In the genomic region with DNA sequence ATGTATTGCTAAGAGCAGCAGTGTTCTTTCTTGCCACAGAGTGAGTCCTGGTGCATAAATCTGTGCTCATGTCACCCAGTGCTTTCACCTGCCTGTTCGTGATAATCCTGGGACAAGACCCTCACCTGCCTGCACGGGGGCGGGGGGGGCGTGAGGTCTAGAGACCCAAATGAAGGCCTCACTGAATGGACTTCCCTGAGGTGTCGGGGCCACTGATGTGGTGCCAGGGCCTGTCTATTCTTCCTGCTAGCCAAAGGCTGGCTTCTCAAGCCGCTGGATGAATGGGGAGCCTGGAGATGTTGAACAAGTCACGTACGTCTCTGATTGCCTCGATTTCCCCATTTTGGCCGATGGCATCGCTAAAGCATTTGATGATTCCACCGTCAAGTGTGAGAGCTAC, we compare ENCODE assay signal across 24 cellular contexts.
A peak's percentile ranks its signal among the peaks of the same experiment; 100 is the strongest.
DNase-seq lines count a peak whose midpoint lies in the region; ATAC-seq and TF ChIP-seq lines count a peak whose summit lies in the region.
"Had no signal": no experiment of that assay in that cellular context is flagged by ENCODE, and none has a peak within 500 bp of the region (broad histone marks: within the 10 kb centered on the region; RNA-seq: fewer than 3 reads in every experiment).

No MANE protein-coding gene starts in this region.

- H3K4me1 ChIP-seq in PC-9 (replicated peaks; ENCODE audit: insufficient read depth) (peaks cover 68% of the 10 kb centered on the region), hepatocyte (ENCODE audit: insufficient read depth) (peaks cover 56% of the 10 kb centered on the region), psoas muscle (peaks cover 34% of the 10 kb centered on the region), GM23248 (ENCODE audit: insufficient read depth) (peaks cover 30% of the 10 kb centered on the region)

- CTCF ChIA-PET in CD4-positive, alpha-beta T cell (lab: Charles Lee): no interaction called here
- CTCF ChIA-PET in PC-9 (lab: Charles Lee): interaction anchor here (0.6 to 0.7 kb wide), 3 partner anchors 17 to 277 kb away, joined by 3 to 12 read pairs (median 3); no protein-coding TSS in a partner anchor

- no peak for TF ChIP-seq CTCF in CD4-positive, alpha-beta T cell (IDR thresholded peaks at IDR 0.05)
- TF ChIP-seq CTCF in PC-9 (conservative IDR thresholded peaks at IDR 0.05) (no peak), hepatocyte (IDR thresholded peaks at IDR 0.05; ENCODE audit: poor library complexity) (no peak), psoas muscle (IDR thresholded peaks at IDR 0.05) (no peak)

- H3K9ac ChIP-seq in GM23248: no peak overlapping the region

- H3K27ac ChIP-seq in CD4-positive, alpha-beta T cell (ENCODE audit: low read depth, low read length): no peak overlapping the region
- no peak overlapping the region for H3K27ac ChIP-seq in PC-9
- H3K27ac ChIP-seq in hepatocyte: peak overlapping the region; percentile 96
- peak overlapping the region; percentile 94 for H3K27ac ChIP-seq in psoas muscle
- no peak overlapping the region for H3K27ac ChIP-seq in GM23248
- H3K27ac ChIP-seq: colonic mucosa, pancreas, SJCRH30, WERI-Rb-1 had no signal

- peaks cover 88% of the 10 kb centered on the region for H3K4me1 Mint-ChIP-seq in CD4-positive, alpha-beta T cell (ENCODE audit: low read depth)

- H3F3A ChIP-seq in PC-9 (ENCODE audit: insufficient read depth, low read depth) (peaks cover 38% of the 10 kb centered on the region), GM23248 (ENCODE audit: insufficient read depth) (peaks cover 20% of the 10 kb centered on the region)

- peak overlapping the region; percentile 83 for H3K27ac Mint-ChIP-seq in CD4-positive, alpha-beta T cell
- H3K27ac Mint-ChIP-seq: activated naive CD8-positive, alpha-beta T cell treated with anti-CD3 and anti-CD28 coated beads, Interleukin-2, amount 10 ng/mL, durations not matched to agents 7 days and 5 days; activated T-cell treated with anti-CD3 and anti-CD28 coated beads, Interleukin-2, amount 50 U/mL, for 24 hours; H9; immature natural killer cell; stimulated activated naive B cell treated with anti-CD40 and anti-IgM and Interleukin-4, amounts not matched to agents 10 μg/mL and 1 μg/mL and 100 μg/mL, for 72 hours had no signal

- no TSS peak for BruUV-seq in PC-9 (replicated peaks; lab: Mats Ljungman, UMichigan)

- H3K4me3 ChIP-seq in PC-9 (no peak overlapping the region), hepatocyte (no peak overlapping the region), psoas muscle (no peak overlapping the region), GM23248 (no peak overlapping the region)
- H3K4me3 ChIP-seq: colonic mucosa, pancreas, SJCRH30, tibial nerve had no signal

- WGBS in hepatocyte (ENCODE audit: low lambda C conversion rate, missing lambda C conversion rate): 97% methylated on average over 12 of the region's 12 CpGs
- 86 to 91% (median 88%) methylated on average over 12 of the region's 12 CpGs for WGBS in psoas muscle, 3 donors
- 97 to 99% methylated on average over 11 to 12 of the region's 12 CpGs for WGBS in GM23248 (ENCODE audit: low coverage in 1 of 2, low lambda C conversion rate in 2 of 2, missing lambda C conversion rate in 2 of 2), 2 experiments

- ATAC-seq in CD4-positive, alpha-beta T cell (ENCODE audit: poor library complexity): no peak
- ATAC-seq in psoas muscle (no peak), HG03097 (IDR thresholded peaks at IDR 0.05; ENCODE audit: low FRiP score, unreplicated experiment) (no peak)
- ATAC-seq: activated CD8-positive, alpha-beta T cell treated with anti-CD3 and anti-CD28 coated beads for 36 hours; pancreas; stimulated activated naive B cell treated with anti-CD40 and anti-IgM and Interleukin-4, amounts not matched to agents 10 μg/mL and 1 μg/mL and 100 μg/mL, for 72 hours had no signal

- H3K9me2 ChIP-seq in PC-9 (ENCODE audit: insufficient read depth): no peaks in the 10 kb centered on the region
- H3K9me2 ChIP-seq in hepatocyte (replicated peaks; ENCODE audit: insufficient read depth): no peaks in the 10 kb centered on the region
- no peaks in the 10 kb centered on the region for H3K9me2 ChIP-seq in GM23248 (ENCODE audit: insufficient read depth)

- H3K36me3 Mint-ChIP-seq in CD4-positive, alpha-beta T cell (ENCODE audit: low read depth): no peaks in the 10 kb centered on the region
- H3K36me3 Mint-ChIP-seq: immature natural killer cell; stimulated activated naive B cell treated with anti-CD40 and anti-IgM and Interleukin-4, amounts not matched to agents 10 μg/mL and 1 μg/mL and 100 μg/mL, for 72 hours had no signal

- no peaks in the 10 kb centered on the region for H3K27me3 ChIP-seq in CD4-positive, alpha-beta T cell (ENCODE audit: control insufficient read depth, insufficient read depth, low read length)
- H3K27me3 ChIP-seq in PC-9 (ENCODE audit: insufficient read depth, low read depth) (no peaks in the 10 kb centered on the region), hepatocyte (no peaks in the 10 kb centered on the region), psoas muscle (ENCODE audit: insufficient read depth in 3 of 3, low read length in 2 of 3) (no peaks in the 10 kb centered on the region), GM23248 (replicated peaks; ENCODE audit: insufficient read depth) (no peaks in the 10 kb centered on the region)
- H3K27me3 ChIP-seq: colonic mucosa, pancreas, SJCRH30, tibial nerve had no signal

- H3K79me2 ChIP-seq in PC-9 (ENCODE audit: low read depth): no peaks in the 10 kb centered on the region
- no peaks in the 10 kb centered on the region for H3K79me2 ChIP-seq in hepatocyte
- no peaks in the 10 kb centered on the region for H3K79me2 ChIP-seq in GM23248 (ENCODE audit: insufficient read depth)

- no peaks in the 10 kb centered on the region for H3K27me3 Mint-ChIP-seq in CD4-positive, alpha-beta T cell
- H3K27me3 Mint-ChIP-seq: activated CD8-positive, alpha-beta T cell treated with anti-CD3 and anti-CD28 coated beads for 36 hours; activated naive CD8-positive, alpha-beta T cell treated with anti-CD3 and anti-CD28 coated beads, Interleukin-2, amount 10 ng/mL, durations not matched to agents 7 days and 5 days; activated T-cell treated with anti-CD3 and anti-CD28 coated beads, Interleukin-2, amount 50 U/mL, for 24 hours; stimulated activated naive B cell treated with anti-CD40 and anti-IgM and Interleukin-4, amounts not matched to agents 10 μg/mL and 1 μg/mL and 100 μg/mL, for 72 hours had no signal

- DNase-seq in CD4-positive, alpha-beta T cell: no peak
- DNase-seq in PC-9 (no peak), hepatocyte (ENCODE audit: low spot score) (no peak), psoas muscle (no peak), mucosa of gallbladder (ENCODE audit: low spot score) (no peak), middle frontal gyrus (ENCODE audit: extremely low spot score, low spot score) (no peak), GM23248 (no peak)
- DNase-seq: activated CD8-positive, alpha-beta T cell treated with anti-CD3 and anti-CD28 coated beads for 36 hours; activated naive CD8-positive, alpha-beta T cell treated with anti-CD3 and anti-CD28 coated beads, Interleukin-2, amount 10 ng/mL, durations not matched to agents 7 days and 5 days; activated T-cell treated with anti-CD3 and anti-CD28 coated beads, Interleukin-2, amount 50 U/mL, for 24 hours; colonic mucosa; DMS53; H9; immature natural killer cell; NCI-H1092 treated with DMSO at 0.1 percent for 48 hours; NCI-H2029 treated with DMSO at 0.1 percent for 48 hours; NCI-H345; pancreas; SJCRH30; stimulated activated CD4-positive, alpha-beta T cell treated with anti-CD3 and anti-CD28 coated beads, Interleukin-2, amount 100 ng/mL, for 24 hours; stimulated activated naive B cell treated with anti-CD40 and anti-IgM and Interleukin-4, amounts not matched to agents 10 μg/mL and 1 μg/mL and 100 μg/mL, for 72 hours; WERI-Rb-1 had no signal

- H2AFZ ChIP-seq in PC-9: no peak overlapping the region
- no peak overlapping the region for H2AFZ ChIP-seq in hepatocyte
- no peak overlapping the region for H2AFZ ChIP-seq in GM23248

- POLR2A ChIA-PET in CD4-positive, alpha-beta T cell (lab: Charles Lee): interaction anchor here (1.1 kb wide), 1 partner anchor 117 kb away, joined by 3 read pairs; no protein-coding TSS in a partner anchor
- POLR2A ChIA-PET in PC-9 (lab: Charles Lee; ENCODE audit: unreplicated experiment): no interaction called here

- H3K9me3 Mint-ChIP-seq in CD4-positive, alpha-beta T cell: no peaks in the 10 kb centered on the region
- H3K9me3 Mint-ChIP-seq: activated CD8-positive, alpha-beta T cell treated with anti-CD3 and anti-CD28 coated beads for 36 hours; activated naive CD8-positive, alpha-beta T cell treated with anti-CD3 and anti-CD28 coated beads, Interleukin-2, amount 10 ng/mL, durations not matched to agents 7 days and 5 days; activated T-cell treated with anti-CD3 and anti-CD28 coated beads, Interleukin-2, amount 50 U/mL, for 24 hours; H9; immature natural killer cell; stimulated activated naive B cell treated with anti-CD40 and anti-IgM and Interleukin-4, amounts not matched to agents 10 μg/mL and 1 μg/mL and 100 μg/mL, for 72 hours had no signal

- intact Hi-C loops in CD4-positive, alpha-beta T cell (cut with DNase I, micrococcal nuclease): loop anchor here in 1 of 2 experiments (10.0 kb wide), 1 partner anchor 196 kb away; no protein-coding TSS in a partner anchor
- intact Hi-C loops in PC-9 (cut with micrococcal nuclease; ENCODE audit: unreplicated experiment) (no loop called here), psoas muscle (cut with DNase I) (loop anchor here (2.0 to 10.0 kb wide), 5 partner anchors 24 to 346 kb away; no protein-coding TSS in a partner anchor)

- H3K36me3 ChIP-seq in PC-9 (ENCODE audit: low read depth): no peaks in the 10 kb centered on the region
- no peaks in the 10 kb centered on the region for H3K36me3 ChIP-seq in hepatocyte (replicated peaks; ENCODE audit: insufficient read depth, low read depth)
- no peaks in the 10 kb centered on the region for H3K36me3 ChIP-seq in psoas muscle (ENCODE audit: insufficient read depth in 1 of 2, low read depth in 1 of 2)
- H3K36me3 ChIP-seq in GM23248 (ENCODE audit: low read depth): no peaks in the 10 kb centered on the region
- H3K36me3 ChIP-seq: colonic mucosa, pancreas, SJCRH30, tibial nerve, WERI-Rb-1 had no signal

- H3K4me3 Mint-ChIP-seq in CD4-positive, alpha-beta T cell: no peak overlapping the region
- H3K4me3 Mint-ChIP-seq: activated CD8-positive, alpha-beta T cell treated with anti-CD3 and anti-CD28 coated beads for 36 hours; activated naive CD8-positive, alpha-beta T cell treated with anti-CD3 and anti-CD28 coated beads, Interleukin-2, amount 10 ng/mL, durations not matched to agents 7 days and 5 days; activated T-cell treated with anti-CD3 and anti-CD28 coated beads, Interleukin-2, amount 50 U/mL, for 24 hours; H9; immature natural killer cell; stimulated activated naive B cell treated with anti-CD40 and anti-IgM and Interleukin-4, amounts not matched to agents 10 μg/mL and 1 μg/mL and 100 μg/mL, for 72 hours had no signal

- in situ Hi-C loops in GM23248 (cut with MboI): loop anchor here (10.0 to 25.0 kb wide), 3 partner anchors 241 to 356 kb away; a partner anchor contains a TSS

- no peaks in the 10 kb centered on the region for H3K9me3 ChIP-seq in CD4-positive, alpha-beta T cell (ENCODE audit: control insufficient read depth, low read length)
- H3K9me3 ChIP-seq in PC-9 (ENCODE audit: insufficient read depth, low read depth): no peaks in the 10 kb centered on the region
- no peaks in the 10 kb centered on the region for H3K9me3 ChIP-seq in hepatocyte (ENCODE audit: low read depth)
- H3K9me3 ChIP-seq in psoas muscle: no peaks in the 10 kb centered on the region
- H3K9me3 ChIP-seq in GM23248 (ENCODE audit: low read depth): no peaks in the 10 kb centered on the region
- H3K9me3 ChIP-seq: colonic mucosa, pancreas, SJCRH30, tibial nerve had no signal

- 0 out of 2 replicates have a peak overlapping the region, but pooled peaks have one; percentile 6 for H3K4me2 ChIP-seq in PC-9
- no peak overlapping the region for H3K4me2 ChIP-seq in hepatocyte
- no peak overlapping the region for H3K4me2 ChIP-seq in GM23248 (ENCODE audit: unreplicated experiment)

- H4K20me1 ChIP-seq in PC-9 (ENCODE audit: insufficient read depth): no peaks in the 10 kb centered on the region
- no peaks in the 10 kb centered on the region for H4K20me1 ChIP-seq in hepatocyte (ENCODE audit: insufficient read depth, poor library complexity, severe bottlenecking)
- no peaks in the 10 kb centered on the region for H4K20me1 ChIP-seq in GM23248 (ENCODE audit: insufficient read depth)

Comparison
In these comparisons a context has a peak if more than half of its experiments do, and no peak if none do; other contexts are left out.
1. H3K27ac ChIP-seq: peak in hepatocyte (single experiment) and psoas muscle (single experiment); none in CD4-positive, alpha-beta T cell (single experiment), PC-9 (single experiment) and GM23248 (single experiment).